ENCODE assay signal across 9 cellular contexts in the genomic region with DNA sequence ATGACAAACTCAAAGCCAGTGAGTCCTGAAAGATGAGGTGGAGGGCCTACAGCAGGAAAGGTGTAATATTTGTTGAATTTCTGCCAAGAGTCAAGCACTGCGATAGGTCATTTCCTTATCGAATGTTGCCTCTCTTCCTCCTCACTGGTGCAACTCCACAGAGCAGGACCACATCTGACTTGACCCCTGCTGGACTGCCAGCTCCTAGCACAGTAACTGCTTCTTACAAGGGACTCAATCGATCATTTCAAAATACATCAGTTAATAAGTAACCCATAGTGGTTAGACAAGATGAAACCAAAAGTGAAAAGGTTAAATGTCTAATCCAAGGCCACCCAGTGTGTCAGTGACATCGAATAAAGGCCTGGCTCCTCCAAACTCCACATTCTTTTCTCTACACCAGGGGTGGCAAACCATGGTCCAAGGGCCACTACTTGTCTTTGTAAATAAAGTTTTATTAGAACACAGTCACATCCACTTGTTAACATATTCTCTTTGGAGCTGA.
A peak's percentile ranks its signal among the peaks of the same experiment; 100 is the strongest.
DNase-seq lines count a peak whose midpoint lies in the region; ATAC-seq and TF ChIP-seq lines count a peak whose summit lies in the region.
"Had no signal": no experiment of that assay in that cellular context is flagged by ENCODE, and none has a peak within 500 bp of the region (broad histone marks: within the 10 kb centered on the region; RNA-seq: fewer than 3 reads in every experiment).

No MANE protein-coding gene starts in this region.

- peaks cover 72% of the 10 kb centered on the region for H3K4me1 Mint-ChIP-seq in HFFc6 (ENCODE audit: low read depth)
- no peaks in the 10 kb centered on the region for H3K4me1 Mint-ChIP-seq in activated T-cell treated with anti-CD3 and anti-CD28 coated beads, Interleukin-2, amount 50 U/mL, for 72 hours (ENCODE audit: low read depth)
- H3K4me1 Mint-ChIP-seq in activated T-helper 17 cell treated with anti-CD3 and anti-CD28 coated beads, Interleukin-2, amount 50 U/mL, for 72 hours = no peaks in the 10 kb centered on the region

- H3K9me3 Mint-ChIP-seq in HFFc6 = no peaks in the 10 kb centered on the region
- no peaks in the 10 kb centered on the region for H3K9me3 Mint-ChIP-seq in activated T-cell treated with anti-CD3 and anti-CD28 coated beads, Interleukin-2, amount 50 U/mL, for 72 hours
- H3K9me3 Mint-ChIP-seq in activated T-helper 17 cell treated with anti-CD3 and anti-CD28 coated beads, Interleukin-2, amount 50 U/mL, for 72 hours = no peaks in the 10 kb centered on the region

- peak; percentile 93 for ATAC-seq in GM18858 (IDR thresholded peaks at IDR 0.05; ENCODE audit: unreplicated experiment)
- ATAC-seq in Right ventricle myocardium superior (ENCODE audit: poor library complexity) = no peak
- no peak for ATAC-seq in activated T-cell treated with anti-CD3 and anti-CD28 coated beads, Interleukin-2, amount 50 U/mL, for 72 hours (replicated peaks in 1 of 2)
- no peak for ATAC-seq in activated T-helper 17 cell treated with anti-CD3 and anti-CD28 coated beads, Interleukin-2, amount 50 U/mL, for 72 hours (replicated peaks)

- DNase-seq in HFFc6 = peak; percentile 20
- DNase-seq in HS-27A (ENCODE audit: low read depth) = peak; percentile 88
- DNase-seq in mucosa of gallbladder (ENCODE audit: low spot score) = peak; percentile 85
- DNase-seq in Right ventricle myocardium superior = no peak
- DNase-seq in GM03348 (ENCODE audit: low spot score) = no peak
- DNase-seq in activated T-cell treated with anti-CD3 and anti-CD28 coated beads, Interleukin-2, amount 50 U/mL, for 72 hours = no peak
- DNase-seq: NCI-H446 had no signal

- peaks cover 15% of the 10 kb centered on the region for H3K36me3 Mint-ChIP-seq in HFFc6 (ENCODE audit: low read depth)
- H3K36me3 Mint-ChIP-seq in activated T-cell treated with anti-CD3 and anti-CD28 coated beads, Interleukin-2, amount 50 U/mL, for 72 hours (ENCODE audit: insufficient read depth in 2 of 2) = no peaks in the 10 kb centered on the region
- no peaks in the 10 kb centered on the region for H3K36me3 Mint-ChIP-seq in activated T-helper 17 cell treated with anti-CD3 and anti-CD28 coated beads, Interleukin-2, amount 50 U/mL, for 72 hours (ENCODE audit: low read depth)

- TF ChIP-seq CTCF in HFFc6 (IDR thresholded peaks at IDR 0.05) = peak; percentile 23

- H3K27ac Mint-ChIP-seq in HFFc6 = peak overlapping the region; percentile 77
- no peak overlapping the region for H3K27ac Mint-ChIP-seq in activated T-cell treated with anti-CD3 and anti-CD28 coated beads, Interleukin-2, amount 50 U/mL, for 72 hours
- no peak overlapping the region for H3K27ac Mint-ChIP-seq in activated T-helper 17 cell treated with anti-CD3 and anti-CD28 coated beads, Interleukin-2, amount 50 U/mL, for 72 hours

- H3K4me3 Mint-ChIP-seq in HFFc6 = peak overlapping the region; percentile 50; the same call in 1 of the 2 replicates
- no peak overlapping the region for H3K4me3 Mint-ChIP-seq in activated T-cell treated with anti-CD3 and anti-CD28 coated beads, Interleukin-2, amount 50 U/mL, for 72 hours
- no peak overlapping the region for H3K4me3 Mint-ChIP-seq in activated T-helper 17 cell treated with anti-CD3 and anti-CD28 coated beads, Interleukin-2, amount 50 U/mL, for 72 hours

- peaks cover 5% of the 10 kb centered on the region; the same call in 1 of the 2 replicates for H3K27me3 Mint-ChIP-seq in HFFc6 (ENCODE audit: insufficient read depth)
- H3K27me3 Mint-ChIP-seq in activated T-cell treated with anti-CD3 and anti-CD28 coated beads, Interleukin-2, amount 50 U/mL, for 72 hours (ENCODE audit: low read depth) = no peaks in the 10 kb centered on the region
- H3K27me3 Mint-ChIP-seq in activated T-helper 17 cell treated with anti-CD3 and anti-CD28 coated beads, Interleukin-2, amount 50 U/mL, for 72 hours = peaks cover 8% of the 10 kb centered on the region

- intact Hi-C loops in Right ventricle myocardium superior (cut with DNase I) = no loop called here

Comparison
In these comparisons a context has a peak if more than half of its experiments do, and no peak if none do; other contexts are left out.
1. DNase-seq: peak in HFFc6 (single experiment), HS-27A (single experiment) and mucosa of gallbladder (single experiment); none in Right ventricle myocardium superior (single experiment), GM03348 (single experiment) and activated T-cell treated with anti-CD3 and anti-CD28 coated beads, Interleukin-2, amount 50 U/mL, for 72 hours (0 of 2).